Comparison of ENCODE assay signal across 26 cellular contexts in the genomic region with DNA sequence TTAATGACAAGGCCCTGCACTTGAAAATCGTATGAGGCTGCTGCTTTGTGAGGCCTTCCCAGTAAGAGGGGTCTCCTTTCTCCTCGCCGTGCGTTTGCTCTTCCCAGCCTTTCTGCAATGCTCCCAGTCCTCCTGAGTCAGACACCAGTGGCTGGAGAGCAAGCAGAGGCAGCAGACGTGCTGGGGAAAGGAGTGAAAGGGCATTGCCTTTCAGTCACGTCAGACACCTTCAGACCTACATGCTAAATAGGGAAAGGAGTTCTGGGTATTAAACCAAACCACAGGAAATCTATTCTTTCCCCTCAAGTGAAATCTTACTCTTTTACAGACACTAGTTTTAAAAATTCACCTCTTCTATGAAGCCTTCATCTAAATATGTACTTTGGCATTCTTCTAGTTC.
"Had no signal": no experiment of that assay in that cellular context is flagged by ENCODE, and none has a peak within 500 bp of the region (broad histone marks: within the 10 kb centered on the region; RNA-seq: fewer than 3 reads in every experiment).

No MANE protein-coding gene starts in this region.

- H3K27ac Mint-ChIP-seq: activated CD4-positive, alpha-beta T cell treated with anti-CD3 and anti-CD28 coated beads for 36 hours; activated CD8-positive, alpha-beta memory T cell treated with anti-CD3 and anti-CD28 coated beads, Interleukin-2, amount 10 ng/mL, durations not matched to agents 7 days and 5 days; activated CD8-positive, alpha-beta T cell treated with anti-CD3 and anti-CD28 coated beads, Interleukin-2, amount 10 ng/mL, durations not matched to agents 7 days and 5 days; activated naive CD4-positive, alpha-beta T cell treated with anti-CD3 and anti-CD28 coated beads, Interleukin-2, amount 50 U/mL, for 24 hours; activated naive CD8-positive, alpha-beta T cell treated with anti-CD3 and anti-CD28 coated beads, Interleukin-2, amount 50 U/mL, for 24 hours; activated T-helper 2 cell treated with anti-CD3 and anti-CD28 coated beads, Interferon-gamma antibody, Interleukin-2, Interleukin-4, amounts not matched to agents 10 μg/mL and 5 μg/mL and 100 μg/mL, durations not matched to agents 14 hours and 24 hours and 36 hours; dendritic cell treated with granulocyte-macrophage colony-stimulating factor and Interleukin-4, amounts not matched to agents 40 ng/mL and 50 ng/mL, for 4 days; natural killer cell; neural progenitor cell had no signal

- H3K36me3 ChIP-seq: breast epithelium, esophagus squamous epithelium, left lung, lower lobe of right lung, neural progenitor cell, tibial nerve had no signal

- H3K4me3 ChIP-seq: breast epithelium, esophagus squamous epithelium, left lung, lower lobe of right lung, neural progenitor cell, psoas muscle, smooth muscle cell, tibial nerve had no signal

- H3K27me3 Mint-ChIP-seq: activated CD4-positive, alpha-beta T cell treated with anti-CD3 and anti-CD28 coated beads for 36 hours; activated CD8-positive, alpha-beta memory T cell treated with anti-CD3 and anti-CD28 coated beads, Interleukin-2, amount 10 ng/mL, durations not matched to agents 7 days and 5 days; activated naive CD8-positive, alpha-beta T cell treated with anti-CD3 and anti-CD28 coated beads, Interleukin-2, amount 50 U/mL, for 24 hours had no signal

- H3K9me3 ChIP-seq: breast epithelium, esophagus squamous epithelium, left lung, lower lobe of right lung, psoas muscle, tibial nerve had no signal

- H3K9me3 Mint-ChIP-seq: activated naive CD4-positive, alpha-beta T cell treated with anti-CD3 and anti-CD28 coated beads, Interleukin-2, amount 50 U/mL, for 24 hours; activated naive CD8-positive, alpha-beta T cell treated with anti-CD3 and anti-CD28 coated beads, Interleukin-2, amount 50 U/mL, for 24 hours; activated T-helper 2 cell treated with anti-CD3 and anti-CD28 coated beads, Interferon-gamma antibody, Interleukin-2, Interleukin-4, amounts not matched to agents 10 μg/mL and 5 μg/mL and 100 μg/mL, durations not matched to agents 14 hours and 24 hours and 36 hours; dendritic cell treated with granulocyte-macrophage colony-stimulating factor and Interleukin-4, amounts not matched to agents 40 ng/mL and 50 ng/mL, for 4 days; natural killer cell; neural progenitor cell had no signal

- H3K79me2 ChIP-seq: parathyroid adenoma had no signal

- H3K4me1 Mint-ChIP-seq: activated CD4-positive, alpha-beta T cell treated with anti-CD3 and anti-CD28 coated beads for 36 hours; activated CD8-positive, alpha-beta memory T cell treated with anti-CD3 and anti-CD28 coated beads, Interleukin-2, amount 10 ng/mL, durations not matched to agents 7 days and 5 days; activated naive CD4-positive, alpha-beta T cell treated with anti-CD3 and anti-CD28 coated beads, Interleukin-2, amount 50 U/mL, for 24 hours; activated naive CD8-positive, alpha-beta T cell treated with anti-CD3 and anti-CD28 coated beads, Interleukin-2, amount 50 U/mL, for 24 hours; natural killer cell had no signal

- H3K4me2 ChIP-seq: neural progenitor cell, smooth muscle cell had no signal

- DNase-seq: activated CD4-positive, alpha-beta T cell treated with anti-CD3 and anti-CD28 coated beads for 36 hours; activated CD4-positive, CD25-positive, alpha-beta regulatory T cell; activated CD8-positive, alpha-beta memory T cell treated with anti-CD3 and anti-CD28 coated beads, Interleukin-2, amount 10 ng/mL, durations not matched to agents 7 days and 5 days; activated CD8-positive, alpha-beta T cell treated with anti-CD3 and anti-CD28 coated beads, Interleukin-2, amount 10 ng/mL, durations not matched to agents 7 days and 5 days; activated naive CD8-positive, alpha-beta T cell treated with anti-CD3 and anti-CD28 coated beads, Interleukin-2, amount 50 U/mL, for 24 hours; activated T-cell treated with anti-CD3 and anti-CD28 coated beads, Interleukin-2, amount 50 U/mL, for 48 hours; amygdala; central memory CD4-positive, alpha-beta T cell; esophagus squamous epithelium; foreskin melanocyte; left lung; lower lobe of right lung; mesenchymal stem cell; natural killer cell; occipital lobe; psoas muscle; stimulated activated CD4-positive, alpha-beta T cell treated with anti-CD3 and anti-CD28 coated beads, Interleukin-1b, Interleukin-23, amount 100 ng/mL, for 48 hours; stimulated activated naive CD4-positive, alpha-beta T cell treated with Interleukin-2 at 50 U/mL for 16 hours had no signal

- H2AFZ ChIP-seq: neural progenitor cell, parathyroid adenoma had no signal

- H3K4me1 ChIP-seq: breast epithelium, esophagus squamous epithelium, left lung, lower lobe of right lung, parathyroid adenoma, psoas muscle, tibial nerve had no signal

- H3K36me3 Mint-ChIP-seq: activated CD8-positive, alpha-beta memory T cell treated with anti-CD3 and anti-CD28 coated beads, Interleukin-2, amount 10 ng/mL, durations not matched to agents 7 days and 5 days; activated naive CD4-positive, alpha-beta T cell treated with anti-CD3 and anti-CD28 coated beads, Interleukin-2, amount 50 U/mL, for 24 hours; natural killer cell; neural progenitor cell had no signal

- H3K27ac ChIP-seq: breast epithelium, esophagus squamous epithelium, left lung, lower lobe of right lung, neural progenitor cell, parathyroid adenoma, psoas muscle, tibial nerve had no signal

- H3K9ac ChIP-seq: neural progenitor cell, parathyroid adenoma had no signal

- H3K27me3 ChIP-seq: esophagus squamous epithelium, left lung, neural progenitor cell, tibial nerve had no signal

- ATAC-seq: activated CD4-positive, alpha-beta T cell treated with anti-CD3 and anti-CD28 coated beads for 36 hours; activated CD8-positive, alpha-beta memory T cell treated with anti-CD3 and anti-CD28 coated beads, Interleukin-2, amount 10 ng/mL, durations not matched to agents 7 days and 5 days; activated CD8-positive, alpha-beta T cell treated with anti-CD3 and anti-CD28 coated beads, Interleukin-2, amount 10 ng/mL, durations not matched to agents 7 days and 5 days; activated naive CD8-positive, alpha-beta T cell treated with anti-CD3 and anti-CD28 coated beads, Interleukin-2, amount 50 U/mL, for 24 hours; left lung; lower lobe of right lung; natural killer cell; psoas muscle had no signal

- H3K4me3 Mint-ChIP-seq: activated CD4-positive, alpha-beta T cell treated with anti-CD3 and anti-CD28 coated beads for 36 hours; activated CD8-positive, alpha-beta memory T cell treated with anti-CD3 and anti-CD28 coated beads, Interleukin-2, amount 10 ng/mL, durations not matched to agents 7 days and 5 days; activated CD8-positive, alpha-beta T cell treated with anti-CD3 and anti-CD28 coated beads, Interleukin-2, amount 10 ng/mL, durations not matched to agents 7 days and 5 days; activated naive CD4-positive, alpha-beta T cell treated with anti-CD3 and anti-CD28 coated beads, Interleukin-2, amount 50 U/mL, for 24 hours; activated naive CD8-positive, alpha-beta T cell treated with anti-CD3 and anti-CD28 coated beads, Interleukin-2, amount 50 U/mL, for 24 hours; dendritic cell treated with granulocyte-macrophage colony-stimulating factor and Interleukin-4, amounts not matched to agents 40 ng/mL and 50 ng/mL, for 4 days; natural killer cell; neural progenitor cell had no signal
